In the genomic region with DNA sequence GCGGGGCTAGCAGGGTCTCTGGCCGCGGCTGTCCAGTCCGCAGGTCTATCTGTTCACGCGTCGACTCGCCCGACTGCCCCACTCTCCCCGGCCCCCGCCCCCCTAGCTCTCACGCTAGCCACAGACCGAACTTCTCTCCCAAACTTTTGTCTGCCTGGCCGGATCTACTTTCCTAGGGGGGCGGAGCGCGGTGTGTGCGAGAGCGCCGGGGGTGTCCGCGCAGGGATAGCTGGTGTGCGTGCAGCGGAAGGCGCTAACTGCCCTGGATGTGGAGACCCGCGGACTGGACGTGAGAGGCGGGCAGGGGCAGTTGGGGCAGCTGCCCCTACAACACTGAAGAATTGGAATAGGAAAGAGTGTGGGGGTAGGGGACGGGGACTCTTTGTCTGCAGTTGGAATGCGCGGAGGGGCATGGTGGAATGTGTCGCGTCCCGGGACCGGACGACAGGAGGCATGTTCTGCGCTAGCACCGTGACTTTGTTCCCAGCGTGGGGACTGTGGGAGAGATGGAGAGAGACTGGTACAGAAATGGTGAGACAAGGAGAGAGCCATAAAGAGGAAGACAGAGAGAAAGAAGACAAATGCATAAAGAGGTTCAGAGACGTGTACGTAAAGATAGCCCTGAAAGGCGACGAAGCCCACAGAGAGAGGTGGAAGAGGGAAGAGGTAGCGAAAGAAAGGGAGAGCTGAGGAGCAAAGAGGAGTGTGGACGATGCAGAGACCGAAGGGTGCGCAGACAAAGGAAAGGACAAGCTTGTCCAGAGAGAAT, we compare ENCODE assay signal across 9 cellular contexts. TPM values are rescaled to one million over a fixed set of nuclear protein-coding genes. Genes with fewer than 3 reads are reported as not detected.
A peak's percentile ranks its signal among the peaks of the same experiment; 100 is the strongest.
DNase-seq lines count a peak whose midpoint lies in the region; ATAC-seq and TF ChIP-seq lines count a peak whose summit lies in the region.
"Had no signal": no experiment of that assay in that cellular context is flagged by ENCODE, and none has a peak within 500 bp of the region (broad histone marks: within the 10 kb centered on the region; RNA-seq: fewer than 3 reads in every experiment).

Gene AJUBA (minus strand): TSS at position 75 of the 769 bp plus-strand sequence. CDS start 285 bp downstream, outside the sequence.

- TF ChIP-seq CTCF in HFFc6 (IDR thresholded peaks at IDR 0.05): no peak
- no peak for TF ChIP-seq CTCF in epithelial cell of esophagus (IDR thresholded peaks at IDR 0.05; ENCODE audit: insufficient read depth, low read depth, low read length, missing control alignments)

- no peak for ATAC-seq in GM18517 (IDR thresholded peaks at IDR 0.05; ENCODE audit: unreplicated experiment)

- no peaks in the 10 kb centered on the region for H3K9me3 Mint-ChIP-seq in HFFc6
- H3K9me3 Mint-ChIP-seq: brain had no signal

- H3K4me3 ChIP-seq in epithelial cell of esophagus (ENCODE audit: low read length): peak within 1 kb of the TSS; percentile 64

- peak; percentile 36 for DNase-seq in COLO668 (lab: John Stamatoyannopoulos, UW; ENCODE audit: unreplicated experiment)
- DNase-seq in HFFc6: peak; percentile 95
- DNase-seq in NOMO-1 treated with DMSO at 0.1 percent for 48 hours (lab: John Stamatoyannopoulos, UW; ENCODE audit: unreplicated experiment): peak; percentile 77
- peak; percentile 85 for DNase-seq in activated CD8-positive, alpha-beta memory T cell treated with anti-CD3 and anti-CD28 coated beads, Interleukin-2, amount 50 U/mL, for 48 hours
- peak; percentile 95 for DNase-seq in epithelial cell of esophagus (ENCODE audit: low read depth)
- DNase-seq in midbrain (lab: John Stamatoyannopoulos, UW): peak; percentile 60
- peak; percentile 41 to 51 for DNase-seq in stimulated activated CD8-positive, alpha-beta memory T cell treated with anti-CD3 and anti-CD28 coated beads, Interleukin-15, amount 100 ng/mL, for 4 hours (ENCODE audit: low read depth in 2 of 2)

- peaks cover 20% of the 10 kb centered on the region for H3K36me3 Mint-ChIP-seq in HFFc6 (ENCODE audit: low read depth)
- H3K36me3 Mint-ChIP-seq: brain had no signal

- peaks cover 31% of the 10 kb centered on the region for H3K4me1 Mint-ChIP-seq in HFFc6 (ENCODE audit: low read depth)

- peak within 1 kb of the TSS; percentile 50 for H3K27ac Mint-ChIP-seq in HFFc6

- no peak within 1 kb of the TSS for H3K4me3 Mint-ChIP-seq in HFFc6

- peaks cover 5% of the 10 kb centered on the region; the same call in 1 of the 2 replicates for H3K27me3 Mint-ChIP-seq in HFFc6 (ENCODE audit: insufficient read depth)

RNA-seq across cellular contexts. Expression of gene AJUBA, which starts in this region (rescaled TPM):
- total RNA-seq in HFFc6 (2021; fragmentation: NEBNext Ultra II Directional; extraction: Animal tissue kit (Norgen Biotek cat#: 25700)): 10 to 100 TPM; 66.0 to 79.7 (median 74.9) TPM

Comparison
In these comparisons a context has a peak if more than half of its experiments do, and no peak if none do; other contexts are left out.
1. DNase-seq: peak in every context shown above with its lines; median percentile 95 in HFFc6; 95 in epithelial cell of esophagus; 85 in activated CD8-positive, alpha-beta memory T cell treated with anti-CD3 and anti-CD28 coated beads, Interleukin-2, amount 50 U/mL, for 48 hours; 77 in NOMO-1 treated with DMSO at 0.1 percent for 48 hours; 60 in midbrain; 46 in stimulated activated CD8-positive, alpha-beta memory T cell treated with anti-CD3 and anti-CD28 coated beads, Interleukin-15, amount 100 ng/mL, for 4 hours; 36 in COLO668.